In the genomic region with DNA sequence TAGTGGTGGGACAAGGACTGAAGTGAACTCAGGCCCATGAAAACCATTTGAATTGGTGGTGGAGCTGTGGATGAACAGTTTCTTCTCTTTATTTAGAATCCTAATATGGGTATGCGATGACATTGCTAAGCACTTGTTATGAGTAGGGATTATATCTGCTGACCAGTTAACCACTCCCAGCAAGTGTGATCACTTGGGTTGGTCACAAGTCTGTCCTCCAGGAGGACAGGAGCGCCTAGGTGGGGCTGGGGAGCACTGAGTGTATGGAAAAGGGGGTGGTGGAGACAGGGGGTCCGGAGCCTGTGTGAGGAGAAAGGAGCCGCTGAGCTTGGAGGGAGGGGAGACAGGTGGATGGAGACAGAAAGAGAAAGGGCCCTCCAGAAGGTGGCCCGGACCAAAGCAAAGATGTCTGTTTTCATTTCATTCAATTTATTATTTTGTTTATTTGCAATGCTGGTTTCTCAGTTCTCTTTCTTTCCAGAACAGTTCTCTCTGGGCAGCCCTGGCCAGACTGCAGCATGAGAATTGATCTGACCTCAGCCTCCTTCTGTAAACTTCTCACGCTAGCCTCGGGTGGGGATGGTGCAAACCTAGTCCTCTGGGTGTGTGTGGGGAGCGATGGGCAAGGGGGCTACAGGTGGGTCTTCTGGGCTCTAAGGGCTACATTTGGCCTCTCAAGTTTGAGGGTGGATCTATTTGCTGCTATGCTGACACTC, we compare ENCODE assay signal across 1 cellular context.
TF ChIP-seq lines count a peak whose summit lies in the region.

No MANE protein-coding gene starts in this region.

TF ChIP-seq in K562, 482 proteins besides CTCF, POLR2A, EP300 and RAD21:
- TF ChIP-seq ZNF133 (CRISPR knock-in tag; IDR thresholded peaks at IDR 0.05) (no peak), ETV1 (tag; conservative IDR thresholded peaks at IDR 0.05; ENCODE audit: low read depth) (no peak)
- TF ChIP-seq, protein P1, sequence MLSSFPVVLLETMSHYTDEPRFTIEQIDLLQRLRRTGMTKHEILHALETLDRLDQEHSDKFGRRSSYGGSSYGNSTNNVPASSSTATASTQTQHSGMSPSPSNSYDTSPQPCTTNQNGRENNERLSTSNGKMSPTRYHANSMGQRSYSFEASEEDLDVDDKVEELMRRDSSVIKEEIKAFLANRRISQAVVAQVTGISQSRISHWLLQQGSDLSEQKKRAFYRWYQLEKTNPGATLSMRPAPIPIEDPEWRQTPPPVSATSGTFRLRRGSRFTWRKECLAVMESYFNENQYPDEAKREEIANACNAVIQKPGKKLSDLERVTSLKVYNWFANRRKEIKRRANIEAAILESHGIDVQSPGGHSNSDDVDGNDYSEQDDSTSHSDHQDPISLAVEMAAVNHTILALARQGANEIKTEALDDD (IDR thresholded peaks at IDR 0.05), result peak; percentile 95
